8 cellular contexts compared by ENCODE assay signal in genomic region chr1:11654571-11655262, GRCh38. TPM values are rescaled to one million over a fixed set of nuclear protein-coding genes. Genes with fewer than 3 reads are reported as not detected.
A peak's percentile ranks its signal among the peaks of the same experiment; 100 is the strongest.
DNase-seq lines count a peak whose midpoint lies in the region; ATAC-seq, FAIRE-seq and TF ChIP-seq lines count a peak whose summit lies in the region.

FBXO44 (plus strand) TSS chr1:11654877; CDS start chr1:11655836, 959 bp downstream.

- H3K79me2 ChIP-seq in KMS-11 (ENCODE audit: insufficient read depth, low read depth) (no peaks in the 10 kb centered on the region), H1 (ENCODE audit: control insufficient read depth in 1 of 2, insufficient read depth in 2 of 2, low read length in 2 of 2) (peaks cover 0 to 7% of the 10 kb centered on the region in 2 experiments; a peak in 1 of 4 replicates)

- H4K8ac ChIP-seq in H1 (ENCODE audit: extremely low read depth, insufficient read depth, low read length) = peak within 1 kb of the TSS; percentile 82

- peaks cover 37% of the 10 kb centered on the region for H3K4me1 Mint-ChIP-seq in activated CD8-positive, alpha-beta T cell treated with anti-CD3 and anti-CD28 coated beads, Interleukin-2, amount 10 ng/mL, durations not matched to agents 7 days and 5 days (ENCODE audit: low read depth)

- H3K4me1 ChIP-seq in KMS-11 (ENCODE audit: low read depth, poor library complexity, severe bottlenecking) = peaks cover 8% of the 10 kb centered on the region
- H3K4me1 ChIP-seq in H1 (replicated peaks in 1 of 4; ENCODE audit: control insufficient read depth in 3 of 4, insufficient read depth in 4 of 4, low read length in 3 of 4) = peaks cover 6 to 33% (median 27%) of the 10 kb centered on the region in 4 experiments

- FAIRE-seq in H1 (lab: Jason Lieb, UNC) = no peak

- peak within 1 kb of the TSS; percentile 77; the same call in 1 of the 2 replicates for H2AK5ac ChIP-seq in H1 (ENCODE audit: low read depth, low read length)

- H3K27ac ChIP-seq in KMS-11 = no peak within 1 kb of the TSS
- H3K27ac ChIP-seq in H1 (ENCODE audit: low read depth, low read length) = no peak within 1 kb of the TSS

- H3K56ac ChIP-seq in H1 (replicated peaks; ENCODE audit: insufficient read length, low read depth, low read length) = peak within 1 kb of the TSS; percentile 90

- H3K4me3 ChIP-seq in KMS-11 (IDR thresholded peaks at IDR 0.05; ENCODE audit: insufficient read depth, low read depth, low read length) (no peak within 1 kb of the TSS), H1 (ENCODE audit: extremely low read depth in 1 of 4, insufficient read depth in 2 of 4, low read depth in 3 of 4, low read length in 4 of 4) (peak within 1 kb of the TSS; percentile 56 to 78 (median 72))

- H3K4ac ChIP-seq in H1 (replicated peaks; ENCODE audit: insufficient read length, low read depth, low read length) = peak within 1 kb of the TSS; percentile 32

- 4% methylated on average over 17 of the region's 70 CpGs; no CpG with 5 or more reads in 1 of the 2 experiments for WGBS in H1 (ENCODE audit: extremely low coverage in 1 of 2, insufficient coverage in 1 of 2, insufficient read length in 1 of 2, insufficient replicate concordance in 2 of 2, low coverage in 1 of 2, low lambda C conversion rate in 2 of 2, missing lambda C conversion rate in 1 of 2), 2 experiments

- H3K27me3 Mint-ChIP-seq in activated CD8-positive, alpha-beta T cell treated with anti-CD3 and anti-CD28 coated beads, Interleukin-2, amount 10 ng/mL, durations not matched to agents 7 days and 5 days (ENCODE audit: low read depth) = peaks cover 2% of the 10 kb centered on the region

- CTCF ChIA-PET in activated CD8-positive, alpha-beta T cell treated with anti-CD3 and anti-CD28 coated beads, Interleukin-2, amount 10 ng/mL, durations not matched to agents 7 days and 5 days (lab: Charles Lee) = interaction anchor here (1.0 to 7.2 kb wide), 3 partner anchors 9 to 65 kb away, joined by 3 to 86 read pairs (median 25); partner anchors contain the start of gene FBXO6
- CTCF ChIA-PET in H1 (lab: Charles Lee; ENCODE audit: partially characterized antibody) = interaction anchor here (1.5 to 4.4 kb wide), 5 partner anchors 9 to 65 kb away, joined by 3 to 25 read pairs (median 23); partner anchors contain the start of gene FBXO6

- H3K23ac ChIP-seq in H1 (ENCODE audit: insufficient read length) = no peak within 1 kb of the TSS

- no peak within 1 kb of the TSS for H2BK120ac ChIP-seq in H1 (replicated peaks; ENCODE audit: low read depth, low read length)

- no peak within 1 kb of the TSS for H2BK20ac ChIP-seq in H1 (ENCODE audit: low read length)

- H3K79me1 ChIP-seq in H1 (ENCODE audit: low read depth, low read length) = peaks cover 3% of the 10 kb centered on the region

- H2BK5ac ChIP-seq in H1 (ENCODE audit: low read depth, low read length) = no peak within 1 kb of the TSS; the same call in 1 of the 2 replicates

- H3K9me3 Mint-ChIP-seq in activated CD8-positive, alpha-beta T cell treated with anti-CD3 and anti-CD28 coated beads, Interleukin-2, amount 10 ng/mL, durations not matched to agents 7 days and 5 days (ENCODE audit: insufficient read depth) = no peaks in the 10 kb centered on the region

- H3K9me3 ChIP-seq in H1 (ENCODE audit: insufficient read depth in 2 of 2, low read depth in 1 of 2, low read length in 1 of 2) = no peaks in the 10 kb centered on the region

- no peak within 1 kb of the TSS for H3K14ac ChIP-seq in H1 (ENCODE audit: insufficient read length)

- no peak for TF ChIP-seq RAD21 in H1 (IDR thresholded peaks at IDR 0.05 in 1 of 2, conservative IDR thresholded peaks at IDR 0.05 in 1 of 2; ENCODE audit: low read depth in 2 of 2, low read length in 2 of 2)

- peak within 1 kb of the TSS; percentile 81 for H4K5ac ChIP-seq in H1 (ENCODE audit: insufficient read length, low read depth, low read length)

- H3K27me3 ChIP-seq in KMS-11 (ENCODE audit: insufficient read depth, low read depth) (no peaks in the 10 kb centered on the region), H1 (replicated peaks in 1 of 4; ENCODE audit: control insufficient read depth in 3 of 4, extremely low read depth in 1 of 4, insufficient read depth in 3 of 4, low read length in 3 of 4) (peaks cover 0 to 4% (median 2%) of the 10 kb centered on the region in 4 experiments; a peak in 2 of 7 replicates)

- peak within 1 kb of the TSS; percentile 74 for H3K4me3 Mint-ChIP-seq in activated CD8-positive, alpha-beta T cell treated with anti-CD3 and anti-CD28 coated beads, Interleukin-2, amount 10 ng/mL, durations not matched to agents 7 days and 5 days

- H3K36me3 ChIP-seq in KMS-11 (ENCODE audit: insufficient read depth) (no peaks in the 10 kb centered on the region), H1 (ENCODE audit: control insufficient read depth in 2 of 4, insufficient read depth in 4 of 4, low read length in 3 of 4) (peaks cover 0 to 17% (median 6%) of the 10 kb centered on the region in 4 experiments; a peak in 5 of 8 replicates)

- H3K36me3 Mint-ChIP-seq in activated CD8-positive, alpha-beta T cell treated with anti-CD3 and anti-CD28 coated beads, Interleukin-2, amount 10 ng/mL, durations not matched to agents 7 days and 5 days (ENCODE audit: low read depth) = peaks cover 24% of the 10 kb centered on the region

- no peak for TF ChIP-seq EP300 in H1 (IDR thresholded peaks at IDR 0.05; ENCODE audit: borderline replicate concordance in 1 of 2, low read depth in 2 of 2, low read length in 2 of 2)

- no peaks in the 10 kb centered on the region for H4K20me1 ChIP-seq in KMS-11 (ENCODE audit: insufficient read depth)
- peaks cover 5 to 15% of the 10 kb centered on the region in 2 experiments for H4K20me1 ChIP-seq in H1 (replicated peaks in 1 of 2; ENCODE audit: control insufficient read depth in 1 of 2, insufficient read depth in 2 of 2, low read length in 2 of 2)

- H3K9ac ChIP-seq in KMS-11 (no peak within 1 kb of the TSS), H1 (replicated peaks in 1 of 4; ENCODE audit: extremely low read depth in 1 of 4, low read depth in 3 of 4, low read length in 3 of 4) (peak within 1 kb of the TSS; percentile 29 to 76 (median 52); a peak in 6 of 7 replicates)

- DNase-seq in AG20443 (ENCODE audit: low spot score) = peak; percentile 87
- DNase-seq in activated CD8-positive, alpha-beta T cell treated with anti-CD3 and anti-CD28 coated beads, Interleukin-2, amount 10 ng/mL, durations not matched to agents 7 days and 5 days = peak; percentile 71
- peak in 1 of 2 experiments; percentile 90 for DNase-seq in H1 (ENCODE audit: low read depth in 1 of 2, low spot score in 2 of 2)
- DNase-seq in midbrain (lab: John Stamatoyannopoulos, UW) = peak; percentile 55
- peak; percentile 39 to 47 for DNase-seq in stimulated activated CD8-positive, alpha-beta memory T cell treated with anti-CD3 and anti-CD28 coated beads, Interleukin-4, amount 100 ng/mL, for 4 hours (ENCODE audit: low read depth in 2 of 2, low spot score in 1 of 2)

- H3K18ac ChIP-seq in H1 (ENCODE audit: extremely low read depth, low read length) = peak within 1 kb of the TSS; percentile 93

- no peak within 1 kb of the TSS for H2BK15ac ChIP-seq in H1 (ENCODE audit: low read length)

- peak within 1 kb of the TSS; percentile 38; the same call in 1 of the 2 replicates for H2AFZ ChIP-seq in KMS-11 (ENCODE audit: low read depth)
- H2AFZ ChIP-seq in H1 (ENCODE audit: low read length) = no peak within 1 kb of the TSS

- POLR2A ChIA-PET in activated CD8-positive, alpha-beta T cell treated with anti-CD3 and anti-CD28 coated beads, Interleukin-2, amount 10 ng/mL, durations not matched to agents 7 days and 5 days (lab: Charles Lee) = interaction anchor here (3.0 to 4.2 kb wide), 3 partner anchors 9 to 253 kb away, joined by 11 to 30 read pairs (median 15); partner anchors contain the start of gene FBXO6
- POLR2A ChIA-PET in H1 (lab: Charles Lee; ENCODE audit: partially characterized antibody) = interaction anchor here (1.0 to 6.2 kb wide), 9 partner anchors 10 to 82 kb away, joined by 4 to 61 read pairs (median 6); partner anchors contain the start of genes FBXO6 and MAD2L2

- H3K23me2 ChIP-seq in H1 (ENCODE audit: low read depth, low read length) = peaks cover 10% of the 10 kb centered on the region; the same call in 1 of the 2 replicates

- TF ChIP-seq POLR2A in H1 (IDR thresholded peaks at IDR 0.05; ENCODE audit: control extremely low read depth in 1 of 2, low read depth in 2 of 2, low read length in 2 of 2) = no peak

- peak; percentile 82 for ATAC-seq in GM19351 (IDR thresholded peaks at IDR 0.05; ENCODE audit: unreplicated experiment)
- ATAC-seq in activated CD8-positive, alpha-beta T cell treated with anti-CD3 and anti-CD28 coated beads, Interleukin-2, amount 10 ng/mL, durations not matched to agents 7 days and 5 days = peak; percentile 80
- no peak for ATAC-seq in GM21367 (IDR thresholded peaks at IDR 0.05; ENCODE audit: unreplicated experiment)

- no peak within 1 kb of the TSS for H3K27ac Mint-ChIP-seq in activated CD8-positive, alpha-beta T cell treated with anti-CD3 and anti-CD28 coated beads, Interleukin-2, amount 10 ng/mL, durations not matched to agents 7 days and 5 days

- no peak for TF ChIP-seq CTCF in KMS-11 (conservative IDR thresholded peaks at IDR 0.05; ENCODE audit: low read depth, low read length)
- no peak for TF ChIP-seq CTCF in H1 (IDR thresholded peaks at IDR 0.05; ENCODE audit: control extremely low read depth in 1 of 3, insufficient read depth in 1 of 3, low read depth in 1 of 3, low read length in 3 of 3)

- H3K4me2 ChIP-seq in KMS-11 (peak within 1 kb of the TSS; percentile 29; the same call in 1 of the 2 replicates), H1 (ENCODE audit: insufficient read depth in 1 of 2, low read depth in 2 of 2, low read length in 2 of 2) (peak within 1 kb of the TSS; percentile 82 to 95)

- peak within 1 kb of the TSS; percentile 80; the same call in 1 of the 2 replicates for H2BK12ac ChIP-seq in H1 (ENCODE audit: low read depth, low read length)

- H4K91ac ChIP-seq in H1 (replicated peaks; ENCODE audit: insufficient read length, low read length) = peak within 1 kb of the TSS; percentile 86

TF ChIP-seq in H1, 55 proteins besides CTCF, POLR2A, EP300 and RAD21 (continues in another document):
- TF ChIP-seq TBP (IDR thresholded peaks at IDR 0.05; ENCODE audit: low read depth, low read length) = no peak
- TF ChIP-seq EZH2 (IDR thresholded peaks at IDR 0.05; ENCODE audit: low read depth, low read length, severe bottlenecking) = no peak
- TF ChIP-seq PHF8 (conservative IDR thresholded peaks at IDR 0.05; ENCODE audit: low read depth, low read length) = peak; percentile 58; the same call in 1 of the 2 replicates

RNA-seq across cellular contexts. Expression of gene FBXO44, which starts in this region (rescaled TPM):
- total RNA-seq in activated CD8-positive, alpha-beta T cell treated with anti-CD3 and anti-CD28 coated beads, Interleukin-2, amount 10 ng/mL, durations not matched to agents 7 days and 5 days = 10 to 100 TPM; 39.7 to 42.3 TPM
- total RNA-seq in H1 (2021; fragmentation: NEBNext Ultra II Directional; extraction: Animal tissue kit (Norgen Biotek cat#: 25700)) = 27.2 and 29.2 TPM in 2 replicates
- polyA plus RNA-seq in H1 (2011; rRNA removed) = 27.0 and 43.0 TPM in 2 replicates
- 42.8 TPM for polyA plus RNA-seq in H1 (2011; cell fraction: cytosol; rRNA removed)
- polyA plus RNA-seq in H1 (2011; cell fraction: nucleus; rRNA removed) = 137 TPM
- polyA plus RNA-seq in H1 (2012, experiment 1 of 2) = 21.1 to 33.1 TPM (median 30.9 TPM) in 4 replicates
- polyA plus RNA-seq in H1 (2012, experiment 2 of 2) = 19.3 TPM
- polyA plus RNA-seq in H1 (2013, experiment 1 of 2) = 23.1 TPM
- polyA plus RNA-seq in H1 (2013, experiment 2 of 2) = 21.5 TPM
- 12.6 and 15.0 TPM in 2 replicates for polyA minus RNA-seq in H1 (2011; rRNA and poly(A)+ RNA removed)
- 17.6 TPM for polyA minus RNA-seq in H1 (2011; cell fraction: cytosol; rRNA and poly(A)+ RNA removed)
- polyA minus RNA-seq in H1 (2011; cell fraction: nucleus; rRNA and poly(A)+ RNA removed) = 37.9 TPM
